Comparison of ENCODE assay signal across 10 cellular contexts in the genomic region with DNA sequence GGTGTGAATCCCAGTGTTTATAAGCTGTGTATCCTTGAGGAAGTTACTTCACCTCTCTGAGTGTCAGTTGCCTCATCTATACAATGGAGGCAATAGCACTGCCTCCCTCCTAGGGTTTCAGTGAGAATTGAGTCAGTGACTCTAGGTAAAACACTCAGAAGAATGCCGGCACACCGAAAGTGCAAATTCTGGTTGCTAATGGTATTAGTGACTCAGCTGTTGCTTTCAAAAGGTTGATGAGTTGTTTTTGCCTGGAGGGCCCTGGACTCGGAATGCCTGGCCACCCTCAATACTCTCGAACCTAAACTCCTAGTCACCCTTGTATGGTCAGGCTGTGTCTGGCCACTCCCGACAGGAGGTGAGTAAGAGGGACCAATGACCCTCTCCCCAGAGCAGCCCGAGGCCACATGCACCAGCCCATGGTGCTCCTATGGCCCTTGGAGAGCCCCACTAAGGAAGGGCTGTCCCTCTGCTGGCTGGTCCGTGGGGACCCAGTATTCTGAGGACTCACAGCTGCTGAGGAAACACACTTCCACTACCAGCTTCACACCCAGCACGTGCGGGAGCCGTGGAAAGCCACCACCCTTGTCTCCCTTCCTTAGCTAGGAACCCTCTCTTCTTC.
A peak's percentile ranks its signal among the peaks of the same experiment; 100 is the strongest.
DNase-seq lines count a peak whose midpoint lies in the region; ATAC-seq and TF ChIP-seq lines count a peak whose summit lies in the region.
"Had no signal": no experiment of that assay in that cellular context is flagged by ENCODE, and none has a peak within 500 bp of the region (broad histone marks: within the 10 kb centered on the region; RNA-seq: fewer than 3 reads in every experiment).

No MANE protein-coding gene starts in this region.

- no peaks in the 10 kb centered on the region for H3K9me3 ChIP-seq in HUES6 (ENCODE audit: control insufficient read depth, insufficient read depth, low read depth, low read length)

- no peak for TF ChIP-seq CTCF in 22Rv1 (IDR thresholded peaks at IDR 0.05)

- DNase-seq in NCI-H2171 (lab: John Stamatoyannopoulos, UW) (no peak), germinal center (ENCODE audit: low spot score) (no peak), epidermal melanocyte (ENCODE audit: insufficient read length, low spot score) (no peak)
- DNase-seq: DND-41; stimulated activated CD8-positive, alpha-beta memory T cell treated with anti-CD3 and anti-CD28 coated beads, Interleukin-4, amount 100 ng/mL, for 48 hours had no signal

- peak overlapping the region; percentile 69 for H3K9ac ChIP-seq in HUES6 (ENCODE audit: low read length)

- no peak overlapping the region for H3K4me3 ChIP-seq in HUES6 (ENCODE audit: low read depth, low read length)

- H3K4me1 ChIP-seq in HUES6 (ENCODE audit: control insufficient read depth, insufficient read depth, low read length): peaks cover 60% of the 10 kb centered on the region

- ATAC-seq in GM19035 (IDR thresholded peaks at IDR 0.05; ENCODE audit: unreplicated experiment) (peak; percentile 61), esophagus mucosa (peak; percentile 85), HG03571 (IDR thresholded peaks at IDR 0.05; ENCODE audit: unreplicated experiment) (no peak)

- H3K36me3 ChIP-seq in HUES6 (ENCODE audit: control insufficient read depth, insufficient read depth, low read length): no peaks in the 10 kb centered on the region

- H3K27ac ChIP-seq in 22Rv1 (peak overlapping the region; percentile 20; the same call in 1 of the 2 replicates), HUES6 (ENCODE audit: low read depth, low read length) (peak overlapping the region; percentile 48; the same call in 1 of the 2 replicates)

- H3K27me3 ChIP-seq in HUES6 (ENCODE audit: control insufficient read depth, insufficient read depth, low read length): no peaks in the 10 kb centered on the region
